8 cellular contexts compared by ENCODE assay signal in the genomic region with DNA sequence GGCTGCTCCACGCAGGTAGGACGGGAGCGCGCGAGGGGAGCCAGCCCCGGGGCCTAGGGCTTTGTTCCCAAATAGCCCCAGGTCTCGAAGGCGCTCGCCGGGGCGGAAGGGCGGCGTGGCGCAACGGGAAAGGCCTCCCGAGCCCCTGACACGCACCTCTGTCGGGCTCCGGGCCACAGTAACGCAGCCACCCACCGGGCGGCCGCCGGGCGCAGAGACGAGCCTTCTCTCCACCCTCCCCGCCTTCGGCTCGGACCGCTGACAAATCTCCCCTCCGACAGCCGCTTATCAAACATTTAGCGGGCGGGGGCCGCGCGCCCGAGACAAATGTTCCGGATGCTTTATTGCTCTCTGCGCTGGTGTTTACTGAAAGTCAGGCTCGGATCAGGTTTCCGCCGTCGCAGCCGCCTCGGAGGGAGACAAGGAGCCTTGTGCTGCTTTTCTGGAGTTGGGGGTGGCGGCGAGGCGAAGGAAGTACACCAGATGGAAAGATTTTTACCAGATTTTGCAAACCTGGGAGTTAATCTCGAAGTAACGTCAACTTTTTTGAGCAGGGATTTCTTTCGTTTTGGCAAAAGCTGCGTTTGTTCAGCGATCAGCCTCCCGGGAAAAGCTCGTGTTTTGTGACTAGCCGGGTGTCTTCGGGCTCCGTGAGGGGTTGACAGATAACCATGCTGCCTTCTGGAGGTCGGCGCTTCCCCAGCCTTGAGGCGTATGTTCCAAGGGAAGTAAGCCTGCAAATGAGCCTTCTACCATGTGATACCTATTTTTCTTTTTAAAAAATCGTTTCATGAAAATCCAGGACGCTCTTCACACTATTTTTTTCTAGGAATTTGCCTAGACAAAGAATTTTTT. TPM values are rescaled to one million over a fixed set of nuclear protein-coding genes. Genes with fewer than 3 reads are reported as not detected.
DNase-seq lines count a peak whose midpoint lies in the region; ATAC-seq and TF ChIP-seq lines count a peak whose summit lies in the region.

No MANE protein-coding gene starts in this region.

- H3K27me3 ChIP-seq in iPS-15b (ENCODE audit: control insufficient read depth, insufficient read depth, low read length) (peaks cover 28% of the 10 kb centered on the region), sigmoid colon (no peaks in the 10 kb centered on the region)

- peak; percentile 26 for ATAC-seq in GM21619 (IDR thresholded peaks at IDR 0.05; ENCODE audit: unreplicated experiment)

- H3K27ac Mint-ChIP-seq in IgD-negative memory B cell: peak overlapping the region; percentile 92 to 98 (median 97)
- peak overlapping the region; percentile 21 for H3K27ac Mint-ChIP-seq in T-helper 1 cell treated with Interleukin-12 subunit alpha and Interleukin-12 subunit beta and Interleukin-4 antibody, amounts not matched to agents 30 μg/mL and 1 μg/mL, for 36 hours

- no peak for TF ChIP-seq POLR2A in sigmoid colon (IDR thresholded peaks at IDR 0.05)

- 0% methylated on average over 64 of the region's 64 CpGs for WGBS in sigmoid colon, 2 donors

- H3K9me3 ChIP-seq in ES-I3 (ENCODE audit: control insufficient read depth, insufficient read depth, low read length) (no peaks in the 10 kb centered on the region), iPS-15b (ENCODE audit: control insufficient read depth, insufficient read depth, low read length) (no peaks in the 10 kb centered on the region), sigmoid colon (no peaks in the 10 kb centered on the region)

- in situ Hi-C loops in astrocyte of the spinal cord (cut with HindIII; ENCODE audit: low sequenced_read_pairs): no loop called here

- no peak for TF ChIP-seq CTCF in astrocyte of the spinal cord (IDR thresholded peaks at IDR 0.05; ENCODE audit: low read depth, low read length)
- no peak for TF ChIP-seq CTCF in sigmoid colon (IDR thresholded peaks at IDR 0.05)

- no peaks in the 10 kb centered on the region for H3K9me3 Mint-ChIP-seq in IgD-negative memory B cell
- H3K9me3 Mint-ChIP-seq in T-helper 1 cell treated with Interleukin-12 subunit alpha and Interleukin-12 subunit beta and Interleukin-4 antibody, amounts not matched to agents 30 μg/mL and 1 μg/mL, for 36 hours: no peaks in the 10 kb centered on the region

- peak overlapping the region; percentile 89 to 97 (median 96) for H3K27ac ChIP-seq in sigmoid colon

- H3K4me3 Mint-ChIP-seq in IgD-negative memory B cell: peak overlapping the region; percentile 97 to 99 (median 98)
- H3K4me3 Mint-ChIP-seq in T-helper 1 cell treated with Interleukin-12 subunit alpha and Interleukin-12 subunit beta and Interleukin-4 antibody, amounts not matched to agents 30 μg/mL and 1 μg/mL, for 36 hours: peak overlapping the region; percentile 85

- H3K4me1 ChIP-seq in ES-I3 (ENCODE audit: insufficient read depth, low read length): peaks cover 20% of the 10 kb centered on the region; the same call in 1 of the 2 replicates
- H3K4me1 ChIP-seq in iPS-15b (ENCODE audit: control insufficient read depth, insufficient read depth, low read length): peaks cover 11% of the 10 kb centered on the region
- peaks cover 0 to 44% (median 29%) of the 10 kb centered on the region in 4 donors for H3K4me1 ChIP-seq in sigmoid colon

- peak; percentile 80 for DNase-seq in astrocyte of the spinal cord (ENCODE audit: low read depth, low spot score)
- DNase-seq in sigmoid colon: peak; percentile 84
- DNase-seq in midbrain (lab: John Stamatoyannopoulos, UW): no peak

- TF ChIP-seq EP300 in sigmoid colon (IDR thresholded peaks at IDR 0.05): no peak

- H3K27me3 Mint-ChIP-seq in IgD-negative memory B cell: peaks cover 7% of the 10 kb centered on the region
- peaks cover 86% of the 10 kb centered on the region for H3K27me3 Mint-ChIP-seq in T-helper 1 cell treated with Interleukin-12 subunit alpha and Interleukin-12 subunit beta and Interleukin-4 antibody, amounts not matched to agents 30 μg/mL and 1 μg/mL, for 36 hours (ENCODE audit: low read depth)

- peaks cover 2% of the 10 kb centered on the region for H3K36me3 Mint-ChIP-seq in IgD-negative memory B cell
- no peaks in the 10 kb centered on the region for H3K36me3 Mint-ChIP-seq in T-helper 1 cell treated with Interleukin-12 subunit alpha and Interleukin-12 subunit beta and Interleukin-4 antibody, amounts not matched to agents 30 μg/mL and 1 μg/mL, for 36 hours (ENCODE audit: low read depth)

- intact Hi-C loops in sigmoid colon (cut with DNase I): loop anchor here (2.0 to 5.0 kb wide), 3 partner anchors 153 to 1842 kb away; a partner anchor contains a TSS

- H3K9ac ChIP-seq in ES-I3 (ENCODE audit: low read depth, low read length): peak overlapping the region; percentile 93
- peak overlapping the region; percentile 47 for H3K9ac ChIP-seq in iPS-15b (ENCODE audit: low read depth, low read length)

- H3K4me1 Mint-ChIP-seq in IgD-negative memory B cell: peaks cover 17 to 45% (median 35%) of the 10 kb centered on the region in 3 donors
- peaks cover 37% of the 10 kb centered on the region for H3K4me1 Mint-ChIP-seq in T-helper 1 cell treated with Interleukin-12 subunit alpha and Interleukin-12 subunit beta and Interleukin-4 antibody, amounts not matched to agents 30 μg/mL and 1 μg/mL, for 36 hours (ENCODE audit: low read depth)

- peaks cover 9% of the 10 kb centered on the region; the same call in 1 of the 2 replicates for H3K36me3 ChIP-seq in ES-I3 (ENCODE audit: insufficient read depth, low read length)
- peaks cover 1% of the 10 kb centered on the region for H3K36me3 ChIP-seq in iPS-15b (ENCODE audit: control insufficient read depth, insufficient read depth, low read length)
- no peaks in the 10 kb centered on the region for H3K36me3 ChIP-seq in sigmoid colon

- H3K4me3 ChIP-seq in astrocyte of the spinal cord (ENCODE audit: low read depth, low read length) (peak overlapping the region; percentile 83), iPS-15b (ENCODE audit: low read depth, low read length) (peak overlapping the region; percentile 77), sigmoid colon (peak overlapping the region; percentile 64 to 93 (median 83))

RNA-seq across cellular contexts. Expression of a gene that starts 1.0 kb away (rescaled TPM):
- polyA plus RNA-seq in IgD-negative memory B cell (5.2 TPM), sigmoid colon (10 to 100 TPM in 1 of 3 donors, 1 to 10 TPM in 2; 3.7 to 25.8 (median 6.0) TPM)
- total RNA-seq in sigmoid colon: 10 to 100 TPM; 23.3 to 32.1 (median 25.0) TPM
